ENCODE assay signal across 8 cellular contexts in the genomic region with DNA sequence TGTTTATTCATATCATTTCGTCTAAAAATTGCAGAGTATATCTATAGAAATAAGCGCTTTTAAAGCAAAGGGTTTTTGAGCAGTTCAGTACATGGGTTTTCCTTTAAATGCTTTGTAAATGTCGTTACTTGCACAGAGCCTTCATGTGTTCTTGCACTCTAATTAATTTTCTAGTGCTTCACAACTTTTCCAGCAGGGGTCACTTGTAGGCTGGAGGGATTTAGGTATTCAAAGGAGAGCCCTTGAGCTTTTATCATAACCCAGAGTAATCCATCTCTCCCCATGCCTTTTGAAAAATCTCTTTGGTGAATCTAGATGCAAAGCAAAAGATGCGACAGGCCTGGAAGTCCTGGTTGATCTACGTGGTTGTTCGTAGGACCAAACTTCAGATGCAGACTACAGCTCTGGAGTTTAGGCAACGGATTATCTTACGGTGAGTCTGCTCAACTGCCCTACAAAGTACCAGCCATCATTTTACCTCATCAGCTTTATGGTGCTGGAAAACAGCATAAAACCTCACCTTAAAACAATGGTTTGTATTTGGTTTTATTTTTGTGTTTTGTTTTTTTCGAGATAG.
DNase-seq lines count a peak whose midpoint lies in the region; ATAC-seq, FAIRE-seq and TF ChIP-seq lines count a peak whose summit lies in the region.

No MANE protein-coding gene starts in this region.

- H3K4me3 Mint-ChIP-seq in CD8-positive, alpha-beta memory T cell: no peak overlapping the region

- no peaks in the 10 kb centered on the region for H3K27me3 Mint-ChIP-seq in CD8-positive, alpha-beta memory T cell

- POLR2A ChIA-PET in CD8-positive, alpha-beta memory T cell (lab: Charles Lee): interaction anchor here (1.2 kb wide), 1 partner anchor 13 kb away, joined by 3 read pairs; no protein-coding TSS in a partner anchor

- H3K4me1 Mint-ChIP-seq in CD8-positive, alpha-beta memory T cell: peaks cover 14 to 22% (median 19%) of the 10 kb centered on the region in 3 donors

- no peaks in the 10 kb centered on the region for H3K9me3 ChIP-seq in CD8-positive, alpha-beta memory T cell (ENCODE audit: low read length)
- H3K9me3 ChIP-seq in prostate gland: no peaks in the 10 kb centered on the region

- in situ Hi-C loops in SK-MEL-5 (cut with HindIII; ENCODE audit: low pct_unique_long_range_greater_than_20kb, low sequenced_read_pairs): no loop called here

- peak overlapping the region in 5 of 8 donors; percentile 23 to 68 (median 33) for H3K27ac Mint-ChIP-seq in CD8-positive, alpha-beta memory T cell

- peak in 3 of 4 experiments; percentile 31 to 62 (median 49) for TF ChIP-seq CTCF in prostate gland (IDR thresholded peaks at IDR 0.05)

- DNase-seq in CD8-positive, alpha-beta memory T cell: peak in 2 of 5 donors; percentile 13 to 14
- peak; percentile 7 for DNase-seq in H54 (ENCODE audit: insufficient read length, low spot score)
- peak; percentile 76 for DNase-seq in SK-MEL-5 (ENCODE audit: low read depth, low spot score)
- peak; percentile 13 for DNase-seq in fibroblast of the conjunctiva (ENCODE audit: low read depth)
- DNase-seq in prostate gland (ENCODE audit: low spot score): peak; percentile 10
- DNase-seq in NCI-H2196 treated with DMSO at 0.1 percent for 48 hours (lab: John Stamatoyannopoulos, UW; ENCODE audit: unreplicated experiment): no peak

- FAIRE-seq in H54 (lab: Jason Lieb, UNC): peak; percentile 41

- peaks cover 11% of the 10 kb centered on the region for H3K36me3 ChIP-seq in CD8-positive, alpha-beta memory T cell (ENCODE audit: insufficient read depth, low read length)
- no peaks in the 10 kb centered on the region for H3K36me3 ChIP-seq in prostate gland

- peaks cover 0 to 70% (median 14%) of the 10 kb centered on the region in 3 donors for H3K36me3 Mint-ChIP-seq in CD8-positive, alpha-beta memory T cell

- no peaks in the 10 kb centered on the region for H3K27me3 ChIP-seq in CD8-positive, alpha-beta memory T cell (ENCODE audit: insufficient read depth, low read length, poor library complexity, severe bottlenecking)
- no peaks in the 10 kb centered on the region for H3K27me3 ChIP-seq in prostate gland (replicated peaks; ENCODE audit: insufficient read depth)

- CTCF ChIA-PET in CD8-positive, alpha-beta memory T cell (lab: Charles Lee): interaction anchor here (1.0 to 1.5 kb wide), 5 partner anchors 17 to 74 kb away, joined by 3 to 12 read pairs (median 4); no protein-coding TSS in a partner anchor

- ATAC-seq in HG02642 (IDR thresholded peaks at IDR 0.05; ENCODE audit: poor library complexity, unreplicated experiment) (no peak), GM19324 (IDR thresholded peaks at IDR 0.05; ENCODE audit: low FRiP score, unreplicated experiment) (no peak)

- H3K4me1 ChIP-seq in CD8-positive, alpha-beta memory T cell (ENCODE audit: insufficient read depth, low read length): no peaks in the 10 kb centered on the region
- no peaks in the 10 kb centered on the region for H3K4me1 ChIP-seq in prostate gland (replicated peaks)

- TF ChIP-seq POLR2A in H54 (IDR thresholded peaks at IDR 0.05; ENCODE audit: low read depth, low read length) (no peak), prostate gland (IDR thresholded peaks at IDR 0.05) (no peak)

- H3K9me3 Mint-ChIP-seq in CD8-positive, alpha-beta memory T cell: no peaks in the 10 kb centered on the region

- 76% methylated on average over 9 of the region's 9 CpGs for WGBS in prostate gland

- H3K4me3 ChIP-seq in CD8-positive, alpha-beta memory T cell (ENCODE audit: low read length): no peak overlapping the region
- H3K4me3 ChIP-seq in prostate gland: no peak overlapping the region

- intact Hi-C loops in prostate gland (cut with DNase I): no loop called here

- H3K27ac ChIP-seq in CD8-positive, alpha-beta memory T cell (ENCODE audit: low read depth, low read length): no peak overlapping the region
- H3K27ac ChIP-seq in prostate gland: no peak overlapping the region
